28 cellular contexts compared by ENCODE assay signal in genomic region chr4:113461281-113461680, GRCh38.
"Had no signal": no experiment of that assay in that cellular context is flagged by ENCODE, and none has a peak within 500 bp of the region (broad histone marks: within the 10 kb centered on the region; RNA-seq: fewer than 3 reads in every experiment).

No MANE protein-coding gene starts in this region.

- H3K27ac ChIP-seq: ascending aorta, cardiac muscle cell, colonic mucosa, epithelial cell of prostate, esophagus squamous epithelium, left lung, lower lobe of right lung, neural progenitor cell, parathyroid adenoma, sigmoid colon, thoracic aorta had no signal

- H3K4me1 ChIP-seq: ascending aorta, colonic mucosa, esophagus squamous epithelium, left lung, lower lobe of right lung, neural progenitor cell, parathyroid adenoma had no signal

- H3K4me1 Mint-ChIP-seq: activated B cell treated with CpG ODN at 0.5 μM for 24 hours, natural killer cell had no signal

- H3K36me3 ChIP-seq: colonic mucosa, neural progenitor cell had no signal

- H3K9me3 Mint-ChIP-seq: activated B cell treated with CpG ODN at 0.5 μM for 24 hours; activated naive CD4-positive, alpha-beta T cell treated with anti-CD3 and anti-CD28 coated beads, Interleukin-2, amount 50 U/mL, for 72 hours; brain; natural killer cell; neural progenitor cell; T-helper 2 cell treated with Interferon-gamma antibody and Interleukin-4, amounts not matched to agents 5 μg/mL and 100 μg/mL, for 36 hours had no signal

- H3K9me3 ChIP-seq: ascending aorta, colonic mucosa, esophagus squamous epithelium, left lung, lower lobe of right lung, psoas muscle, sigmoid colon, thoracic aorta had no signal

- H3K9ac ChIP-seq: neural progenitor cell, parathyroid adenoma had no signal

- H3K27ac Mint-ChIP-seq: activated B cell treated with CpG ODN at 0.5 μM for 24 hours; natural killer cell; neural progenitor cell; T-helper 2 cell treated with Interferon-gamma antibody and Interleukin-4, amounts not matched to agents 5 μg/mL and 100 μg/mL, for 36 hours had no signal

- H3K4me3 ChIP-seq: ascending aorta, cardiac muscle cell, colonic mucosa, esophagus squamous epithelium, left lung, lower lobe of right lung, neural progenitor cell, psoas muscle, sigmoid colon, thoracic aorta had no signal

- H3K79me2 ChIP-seq: parathyroid adenoma had no signal

- H3K4me2 ChIP-seq: neural progenitor cell had no signal

- ATAC-seq: activated naive CD4-positive, alpha-beta T cell treated with anti-CD3 and anti-CD28 coated beads, Interleukin-2, amount 50 U/mL, for 72 hours; left lung; lower lobe of right lung; natural killer cell; psoas muscle had no signal

- H3K4me3 Mint-ChIP-seq: activated B cell treated with CpG ODN at 0.5 μM for 24 hours; brain; natural killer cell; neural progenitor cell; T-helper 2 cell treated with Interferon-gamma antibody and Interleukin-4, amounts not matched to agents 5 μg/mL and 100 μg/mL, for 36 hours had no signal

- H2AFZ ChIP-seq: neural progenitor cell, parathyroid adenoma had no signal

- H3K27me3 ChIP-seq: ascending aorta, cardiac muscle cell, colonic mucosa, esophagus squamous epithelium, left lung, neural progenitor cell, sigmoid colon had no signal

- DNase-seq: activated B cell treated with CpG ODN at 0.5 μM for 24 hours; activated CD4-positive, alpha-beta T cell treated with anti-CD3 and anti-CD28 coated beads, Interleukin-2, amount 50 U/mL, for 4 hours; activated gamma-delta T cell treated with Interleukin-2 at 50 U/mL for 16 hours; cerebellar nuclear complex; colonic mucosa; effector CD8-positive, alpha-beta T cell; esophagus squamous epithelium; left lung; lower lobe of right lung; mesenchymal stem cell; natural killer cell; occipital lobe; psoas muscle; sigmoid colon; small intestine; stimulated activated CD4-positive, alpha-beta T cell treated with anti-CD3 and anti-CD28 coated beads, Interleukin-4, amount 100 ng/mL, for 24 hours; stimulated activated naive CD4-positive, alpha-beta T cell; T-helper 1 cell; trophoblast cell had no signal

- H3K27me3 Mint-ChIP-seq: activated B cell treated with CpG ODN at 0.5 μM for 24 hours, brain had no signal
